In the genomic region with DNA sequence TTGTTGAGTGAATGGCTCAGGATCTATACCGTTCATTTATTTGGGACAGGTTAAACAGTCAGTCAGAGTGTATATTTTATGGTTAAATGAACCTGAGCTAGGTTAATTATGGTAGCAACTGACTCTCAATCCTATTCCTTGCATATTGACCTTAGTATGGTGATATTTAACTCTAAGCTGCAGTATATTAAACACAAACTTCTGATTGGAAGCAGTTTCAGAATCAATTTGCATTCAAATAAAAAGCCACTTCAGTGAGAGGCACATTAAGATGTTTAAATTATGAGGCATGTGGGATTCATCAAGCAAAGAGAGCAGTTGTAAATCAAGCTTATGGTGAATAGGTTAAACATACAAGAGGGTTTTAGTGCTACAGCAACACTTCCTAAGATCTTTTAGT, we compare ENCODE assay signal across 18 cellular contexts. TPM values are rescaled to one million over a fixed set of nuclear protein-coding genes. Genes with fewer than 3 reads are reported as not detected.
DNase-seq lines count a peak whose midpoint lies in the region; ATAC-seq and TF ChIP-seq lines count a peak whose summit lies in the region.
"Had no signal": no experiment of that assay in that cellular context is flagged by ENCODE, and none has a peak within 500 bp of the region (broad histone marks: within the 10 kb centered on the region; RNA-seq: fewer than 3 reads in every experiment).

No MANE protein-coding gene starts in this region.

- no peak overlapping the region for H3K4me3 ChIP-seq in hepatocyte
- H3K4me3 ChIP-seq: BLaER1 treated with 17β-estradiol and CSF1 and Interleukin-3, amounts not matched to agents 10 nM and 100 nM had no signal

- H3K9me3 ChIP-seq in hepatocyte (ENCODE audit: low read depth) = no peaks in the 10 kb centered on the region
- H3K9me3 ChIP-seq: BLaER1 treated with 17β-estradiol and CSF1 and Interleukin-3, amounts not matched to agents 10 nM and 100 nM had no signal

- peak overlapping the region; percentile 48 for H3K4me2 ChIP-seq in hepatocyte
- H3K4me2 ChIP-seq: BLaER1 treated with 17β-estradiol and CSF1 and Interleukin-3, amounts not matched to agents 10 nM and 100 nM had no signal

- no peaks in the 10 kb centered on the region for H3K36me3 ChIP-seq in hepatocyte (replicated peaks; ENCODE audit: insufficient read depth, low read depth)
- H3K36me3 ChIP-seq: BLaER1 treated with 17β-estradiol and CSF1 and Interleukin-3, amounts not matched to agents 10 nM and 100 nM had no signal

- no peak for TF ChIP-seq CTCF in hepatocyte (IDR thresholded peaks at IDR 0.05; ENCODE audit: poor library complexity)

- no peaks in the 10 kb centered on the region for H4K20me1 ChIP-seq in hepatocyte (ENCODE audit: insufficient read depth, poor library complexity, severe bottlenecking)
- H4K20me1 ChIP-seq: BLaER1 treated with 17β-estradiol and CSF1 and Interleukin-3, amounts not matched to agents 10 nM and 100 nM had no signal

- ATAC-seq in GM21447 (IDR thresholded peaks at IDR 0.05; ENCODE audit: unreplicated experiment) = no peak
- ATAC-seq in HG03378 (IDR thresholded peaks at IDR 0.05; ENCODE audit: unreplicated experiment) = no peak
- ATAC-seq: PC-3 had no signal

- H3K27ac ChIP-seq in hepatocyte = peak overlapping the region; percentile 15
- H3K27ac ChIP-seq: BLaER1 treated with 17β-estradiol and CSF1 and Interleukin-3, amounts not matched to agents 10 nM and 100 nM; RWPE1 had no signal

- H3K27me3 ChIP-seq in hepatocyte = no peaks in the 10 kb centered on the region
- H3K27me3 ChIP-seq: BLaER1 treated with 17β-estradiol and CSF1 and Interleukin-3, amounts not matched to agents 10 nM and 100 nM had no signal

- DNase-seq in NCI-H510A treated with DMSO at 0.1 percent for 48 hours (lab: John Stamatoyannopoulos, UW) (peak; percentile 77), NCI-H510A (lab: John Stamatoyannopoulos, UW) (no peak), NCI-H526 treated with DMSO at 0.1 percent for 48 hours (lab: John Stamatoyannopoulos, UW) (peak; percentile 27), hepatocyte (ENCODE audit: low spot score) (no peak), hypothalamus (lab: John Stamatoyannopoulos, UW) (no peak)
- DNase-seq: GF-D8, Kasumi-1, NCI-H1105, NCI-H1930, NCI-H2171 treated with DMSO at 0.1 percent for 48 hours, NCI-H446 treated with DMSO at 0.1 percent for 48 hours, PC-3 had no signal

- 13% methylated on average over 1 of the region's 1 CpG for WGBS in hepatocyte (ENCODE audit: low lambda C conversion rate, missing lambda C conversion rate)

- H2AFZ ChIP-seq in hepatocyte = no peak overlapping the region

- no peaks in the 10 kb centered on the region for H3K9me2 ChIP-seq in hepatocyte (replicated peaks; ENCODE audit: insufficient read depth)

- no peaks in the 10 kb centered on the region for H3K79me2 ChIP-seq in hepatocyte

- H3K4me1 ChIP-seq in hepatocyte (ENCODE audit: insufficient read depth) = peaks cover 12% of the 10 kb centered on the region

RNA-seq across cellular contexts. Expression of a gene that starts 40.4 kb away (rescaled TPM):
- 72.9 and 118 TPM in 2 replicates for total RNA-seq in hepatocyte
- 375 and 534 TPM in 2 replicates for polyA plus RNA-seq in hepatocyte
- total RNA-seq: Daoy, HT1080 had no signal

Comparison
In these comparisons a context has a peak if more than half of its experiments do, and no peak if none do; other contexts are left out.
1. DNase-seq: peak in NCI-H510A treated with DMSO at 0.1 percent for 48 hours (single experiment) and NCI-H526 treated with DMSO at 0.1 percent for 48 hours (single experiment); none in NCI-H510A (single experiment), hepatocyte (single experiment) and hypothalamus (0 of 51).